14 cellular contexts compared by ENCODE assay signal in genomic region chr14:81452341-81452740, GRCh38.
"Had no signal": no experiment of that assay in that cellular context is flagged by ENCODE, and none has a peak within 500 bp of the region (broad histone marks: within the 10 kb centered on the region; RNA-seq: fewer than 3 reads in every experiment).

No MANE protein-coding gene starts in this region.

- H3K4me3 Mint-ChIP-seq: activated CD4-positive, alpha-beta memory T cell treated with anti-CD3 and anti-CD28 coated beads, Interleukin-2, amount 10 ng/mL, durations not matched to agents 7 days and 5 days; activated CD4-positive, alpha-beta T cell treated with anti-CD3 and anti-CD28 coated beads for 36 hours; activated naive CD4-positive, alpha-beta T cell treated with anti-CD3 and anti-CD28 coated beads, Interleukin-2, amount 10 ng/mL, durations not matched to agents 7 days and 5 days; activated T-cell treated with anti-CD3 and anti-CD28 coated beads, Interleukin-2, amount 50 U/mL, for 24 hours; endodermal cell; naive B cell; stimulated activated naive B cell treated with anti-CD40 and anti-IgM and Interleukin-4, amounts not matched to agents 10 μg/mL and 1 μg/mL and 100 μg/mL, for 72 hours had no signal

- H3K27ac ChIP-seq: ascending aorta, hepatocyte, pancreas, thyroid gland, uterus had no signal

- H3K79me2 ChIP-seq: hepatocyte had no signal

- H3K9me3 ChIP-seq: ascending aorta, pancreas, thyroid gland, uterus had no signal

- FAIRE-seq: pancreas had no signal

- H3K36me3 Mint-ChIP-seq: activated naive CD4-positive, alpha-beta T cell treated with anti-CD3 and anti-CD28 coated beads, Interleukin-2, amount 10 ng/mL, durations not matched to agents 7 days and 5 days; stimulated activated naive B cell treated with anti-CD40 and anti-IgM and Interleukin-4, amounts not matched to agents 10 μg/mL and 1 μg/mL and 100 μg/mL, for 72 hours had no signal

- H3K9me3 Mint-ChIP-seq: activated CD4-positive, alpha-beta memory T cell treated with anti-CD3 and anti-CD28 coated beads, Interleukin-2, amount 10 ng/mL, durations not matched to agents 7 days and 5 days; activated naive CD4-positive, alpha-beta T cell treated with anti-CD3 and anti-CD28 coated beads, Interleukin-2, amount 10 ng/mL, durations not matched to agents 7 days and 5 days; activated T-cell treated with anti-CD3 and anti-CD28 coated beads, Interleukin-2, amount 50 U/mL, for 24 hours; endodermal cell had no signal

- H3K27ac Mint-ChIP-seq: activated CD4-positive, alpha-beta memory T cell treated with anti-CD3 and anti-CD28 coated beads, Interleukin-2, amount 10 ng/mL, durations not matched to agents 7 days and 5 days; activated CD4-positive, alpha-beta T cell treated with anti-CD3 and anti-CD28 coated beads for 36 hours; activated naive CD4-positive, alpha-beta T cell treated with anti-CD3 and anti-CD28 coated beads, Interleukin-2, amount 10 ng/mL, durations not matched to agents 7 days and 5 days; activated T-cell treated with anti-CD3 and anti-CD28 coated beads, Interleukin-2, amount 50 U/mL, for 24 hours; endodermal cell; naive B cell; stimulated activated naive B cell treated with anti-CD40 and anti-IgM and Interleukin-4, amounts not matched to agents 10 μg/mL and 1 μg/mL and 100 μg/mL, for 72 hours had no signal

- DNase-seq: activated CD4-positive, alpha-beta memory T cell treated with anti-CD3 and anti-CD28 coated beads, Interleukin-2, amount 10 ng/mL, durations not matched to agents 7 days and 5 days; activated CD4-positive, alpha-beta T cell treated with anti-CD3 and anti-CD28 coated beads for 36 hours; activated naive CD4-positive, alpha-beta T cell treated with anti-CD3 and anti-CD28 coated beads, Interleukin-2, amount 10 ng/mL, durations not matched to agents 7 days and 5 days; activated T-cell treated with anti-CD3 and anti-CD28 coated beads, Interleukin-2, amount 50 U/mL, for 24 hours; endodermal cell; naive B cell; pancreas; stimulated activated CD4-positive, alpha-beta T cell treated with anti-CD3 and anti-CD28 coated beads, Interleukin-15, amount 100 ng/mL, for 24 hours; stimulated activated CD4-positive, alpha-beta T cell treated with anti-CD3 and anti-CD28 coated beads, Interleukin-4, amount 100 ng/mL, for 1 hour; stimulated activated naive B cell treated with anti-CD40 and anti-IgM and Interleukin-4, amounts not matched to agents 10 μg/mL and 1 μg/mL and 100 μg/mL, for 72 hours; thyroid gland; uterus had no signal

- H3K27me3 ChIP-seq: ascending aorta, hepatocyte, thyroid gland, uterus had no signal

- H2AFZ ChIP-seq: hepatocyte had no signal

- H3K4me1 ChIP-seq: pancreas, uterus had no signal

- H3K4me3 ChIP-seq: hepatocyte, pancreas, thyroid gland, uterus had no signal

- H3K36me3 ChIP-seq: ascending aorta, pancreas, thyroid gland, uterus had no signal
